ENCODE assay signal across 8 cellular contexts in genomic region chrX:119605398-119605738, GRCh38. TPM values are rescaled to one million over a fixed set of nuclear protein-coding genes. Genes with fewer than 3 reads are reported as not detected.
DNase-seq lines count a peak whose midpoint lies in the region; ATAC-seq and TF ChIP-seq lines count a peak whose summit lies in the region.

No MANE protein-coding gene starts in this region.

- peak overlapping the region; percentile 70 to 91 for H3K4me3 ChIP-seq in foreskin fibroblast (ENCODE audit: low read depth in 1 of 2, low read length in 2 of 2)

- H3K9me3 Mint-ChIP-seq in activated B cell treated with CpG ODN at 0.5 μM for 24 hours, result no peaks in the 10 kb centered on the region

- DNase-seq in GM03348 (ENCODE audit: low spot score) (peak; percentile 28), activated B cell treated with CpG ODN at 0.5 μM for 24 hours (no peak), foreskin fibroblast (peak in 1 of 2 donors; percentile 30), omental fat pad (ENCODE audit: low spot score) (no peak), HCEC 1CT (no peak), OCI-M1 (lab: John Stamatoyannopoulos, UW) (no peak), SW 1271 (lab: John Stamatoyannopoulos, UW) (no peak)

- H3K4me1 Mint-ChIP-seq in activated B cell treated with CpG ODN at 0.5 μM for 24 hours, result peaks cover 43% of the 10 kb centered on the region

- TF ChIP-seq CTCF in activated B cell treated with CpG ODN at 0.5 μM for 24 hours (IDR thresholded peaks at IDR 0.05) (no peak), foreskin fibroblast (IDR thresholded peaks at IDR 0.05; ENCODE audit: low read depth, low read length) (no peak), omental fat pad (IDR thresholded peaks at IDR 0.05) (no peak)

- peaks cover 17% of the 10 kb centered on the region for H3K36me3 Mint-ChIP-seq in activated B cell treated with CpG ODN at 0.5 μM for 24 hours (ENCODE audit: low read depth)

- CTCF ChIA-PET in activated B cell treated with CpG ODN at 0.5 μM for 24 hours (lab: Charles Lee), result interaction anchor here (1.6 kb wide), 1 partner anchor 124 kb away, joined by 6 read pairs; no protein-coding TSS in a partner anchor

- POLR2A ChIA-PET in activated B cell treated with CpG ODN at 0.5 μM for 24 hours (lab: Charles Lee), result interaction anchor here (0.6 to 4.3 kb wide), 29 partner anchors 12 to 998 kb away, joined by 3 to 56 read pairs (median 5); partner anchors contain the start of genes MCTS1, RPL39, SEPTIN6 and SOWAHD

- peak overlapping the region; percentile 86 for H3K27ac Mint-ChIP-seq in activated B cell treated with CpG ODN at 0.5 μM for 24 hours

- peak; percentile 7 for ATAC-seq in HG03025 (IDR thresholded peaks at IDR 0.05; ENCODE audit: low FRiP score, unreplicated experiment)
- peak; percentile 18 for ATAC-seq in activated B cell treated with CpG ODN at 0.5 μM for 24 hours (ENCODE audit: low read depth)
- ATAC-seq in omental fat pad (ENCODE audit: low FRiP score), result peak; percentile 6

- peak overlapping the region; percentile 90 for H3K4me3 Mint-ChIP-seq in activated B cell treated with CpG ODN at 0.5 μM for 24 hours

- no peaks in the 10 kb centered on the region for H3K27me3 Mint-ChIP-seq in activated B cell treated with CpG ODN at 0.5 μM for 24 hours

- intact Hi-C loops in activated B cell treated with CpG ODN at 0.5 μM for 24 hours (cut with micrococcal nuclease), result loop anchor here (5.0 kb wide), 2 partner anchors 42 to 267 kb away; partner anchors contain the start of genes NDUFA1 and RNF113A

RNA-seq across cellular contexts. Expression of gene NKRF, which starts 0.9 kb away (rescaled TPM):
- total RNA-seq in activated B cell treated with CpG ODN at 0.5 μM for 24 hours (21.5 and 22.6 TPM in 2 replicates), omental fat pad (10 to 100 TPM in 1 of 4 donors, 1 to 10 TPM in 3; 4.5 to 10.9 (median 8.0) TPM)

RNA-seq across cellular contexts. Expression of gene UBE2A, which starts 31.0 kb away (rescaled TPM):
- total RNA-seq in activated B cell treated with CpG ODN at 0.5 μM for 24 hours (65.9 and 73.5 TPM in 2 replicates), omental fat pad (10 to 100 TPM; 30.3 to 44.0 (median 35.2) TPM)

RNA-seq across cellular contexts. Expression of gene STEEP1, which starts 40.2 kb away (rescaled TPM):
- total RNA-seq in activated B cell treated with CpG ODN at 0.5 μM for 24 hours (27.5 and 32.0 TPM in 2 replicates), omental fat pad (10 to 100 TPM; 24.0 to 32.0 (median 28.6) TPM)
